9 cellular contexts compared by ENCODE assay signal in genomic region chr4:172892300-172892699, GRCh38.
A peak's percentile ranks its signal among the peaks of the same experiment; 100 is the strongest.
DNase-seq lines count a peak whose midpoint lies in the region; ATAC-seq, FAIRE-seq and TF ChIP-seq lines count a peak whose summit lies in the region.
"Had no signal": no experiment of that assay in that cellular context is flagged by ENCODE, and none has a peak within 500 bp of the region (broad histone marks: within the 10 kb centered on the region; RNA-seq: fewer than 3 reads in every experiment).

No MANE protein-coding gene starts in this region.

- H2BK120ac ChIP-seq in H9 (ENCODE audit: low read depth, low read length, poor library complexity, severe bottlenecking), result no peak overlapping the region

- H3K9ac ChIP-seq in H9 (ENCODE audit: extremely low read depth, insufficient read length, low read length) (no peak overlapping the region), OCI-LY1 (ENCODE audit: low read length) (no peak overlapping the region)

- no CpG with 5 or more reads among the region's 4 CpGs for WGBS in H9 (ENCODE audit: extremely low coverage, insufficient read length, low lambda C conversion rate)

- H3T11ph ChIP-seq in H9 (ENCODE audit: low read length), result no peak overlapping the region

- H3K4me1 Mint-ChIP-seq in H9 (no peaks in the 10 kb centered on the region), glutamatergic neuron (ENCODE audit: low read depth, unreplicated experiment) (no peaks in the 10 kb centered on the region)
- no peaks in the 10 kb centered on the region for H3K4me1 Mint-ChIP-seq in activated T-cell treated with anti-CD3 and anti-CD28 coated beads, Interleukin-2, amount 50 U/mL, for 24 hours (ENCODE audit: low read depth)

- H3K36me3 Mint-ChIP-seq in H9 (ENCODE audit: insufficient read depth in 1 of 3, low read depth in 3 of 3) (no peaks in the 10 kb centered on the region), glutamatergic neuron (ENCODE audit: unreplicated experiment) (peaks cover 18% of the 10 kb centered on the region)
- H3K36me3 Mint-ChIP-seq in activated T-cell treated with anti-CD3 and anti-CD28 coated beads, Interleukin-2, amount 50 U/mL, for 24 hours (ENCODE audit: low read depth), result no peaks in the 10 kb centered on the region

- no peaks in the 10 kb centered on the region for H3K27me3 Mint-ChIP-seq in H9 (ENCODE audit: low read depth)
- peaks cover 1% of the 10 kb centered on the region for H3K27me3 Mint-ChIP-seq in glutamatergic neuron (ENCODE audit: unreplicated experiment)
- peaks cover 4% of the 10 kb centered on the region for H3K27me3 Mint-ChIP-seq in activated T-cell treated with anti-CD3 and anti-CD28 coated beads, Interleukin-2, amount 50 U/mL, for 24 hours

- H3K4me3 Mint-ChIP-seq in H9 (no peak overlapping the region), glutamatergic neuron (ENCODE audit: unreplicated experiment) (no peak overlapping the region)
- H3K4me3 Mint-ChIP-seq in activated T-cell treated with anti-CD3 and anti-CD28 coated beads, Interleukin-2, amount 50 U/mL, for 24 hours, result no peak overlapping the region

- TF ChIP-seq CTCF in D721Med (IDR thresholded peaks at IDR 0.05; ENCODE audit: insufficient read depth, missing control alignments) (peak; percentile 27), H9 (conservative IDR thresholded peaks at IDR 0.05) (peak; percentile 89), OCI-LY1 (IDR thresholded peaks at IDR 0.05; ENCODE audit: low read length) (peak; percentile 70), glutamatergic neuron (IDR thresholded peaks at IDR 0.05; ENCODE audit: partially characterized antibody, unreplicated experiment) (peak; percentile 56)

- no peak overlapping the region for H3K4me3 ChIP-seq in OCI-LY1 (ENCODE audit: low read depth, low read length, poor library complexity, severe bottlenecking)
- H3K4me3 ChIP-seq: lung had no signal

- H3K79me2 ChIP-seq in H9 (ENCODE audit: insufficient read depth, low read length) (no peaks in the 10 kb centered on the region), OCI-LY1 (ENCODE audit: insufficient read depth, low read length) (no peaks in the 10 kb centered on the region)

- H3K4me2 ChIP-seq in H9 (ENCODE audit: insufficient read depth, insufficient read length, low read length) (no peak overlapping the region), OCI-LY1 (ENCODE audit: low read length) (no peak overlapping the region)

- no peak overlapping the region for H4K8ac ChIP-seq in H9 (replicated peaks; ENCODE audit: insufficient read length, low read depth, low read length)

- H4K20me1 ChIP-seq in H9 (ENCODE audit: control insufficient read depth, insufficient read depth, insufficient read length) (no peaks in the 10 kb centered on the region), OCI-LY1 (ENCODE audit: insufficient read depth, low read length) (no peaks in the 10 kb centered on the region)

- no peak overlapping the region for H4K91ac ChIP-seq in H9 (ENCODE audit: insufficient read length, low read depth, low read length)

- H3K4ac ChIP-seq in H9 (ENCODE audit: low read depth, low read length), result no peak overlapping the region

- H3K36me3 ChIP-seq in OCI-LY1 (ENCODE audit: insufficient read depth, low read length), result no peaks in the 10 kb centered on the region

- no peaks in the 10 kb centered on the region for H3F3A ChIP-seq in OCI-LY1 (ENCODE audit: insufficient read depth, low read length)

- no peak overlapping the region for H2BK12ac ChIP-seq in H9 (ENCODE audit: insufficient read length, low read depth, low read length)

- H3K9me3 ChIP-seq in H9 (ENCODE audit: control insufficient read depth, low read depth, low read length) (no peaks in the 10 kb centered on the region), OCI-LY1 (ENCODE audit: low read length) (no peaks in the 10 kb centered on the region)

- no peak overlapping the region for H3K56ac ChIP-seq in H9 (ENCODE audit: insufficient read length, low read depth, low read length)

- no peak overlapping the region for H3K18ac ChIP-seq in H9 (ENCODE audit: insufficient read length, low read depth, low read length)

- DNase-seq in D721Med (ENCODE audit: insufficient read length, low spot score) (no peak), H9 (peak; percentile 54), glutamatergic neuron (no peak), caudate nucleus (lab: John Stamatoyannopoulos, UW) (no peak), NCI-H510A treated with DMSO at 0.1 percent for 48 hours (lab: John Stamatoyannopoulos, UW) (no peak)
- DNase-seq in activated T-cell treated with anti-CD3 and anti-CD28 coated beads, Interleukin-2, amount 50 U/mL, for 24 hours, result no peak

- H2BK15ac ChIP-seq in H9 (ENCODE audit: low read depth, low read length), result no peak overlapping the region

- H3K23me2 ChIP-seq in H9 (ENCODE audit: insufficient read length, low read depth, low read length, poor library complexity, severe bottlenecking), result no peaks in the 10 kb centered on the region

- no peak for ATAC-seq in HG02610 (IDR thresholded peaks at IDR 0.05; ENCODE audit: unreplicated experiment)

- no peak overlapping the region for H2BK20ac ChIP-seq in H9 (ENCODE audit: low read depth, low read length, poor library complexity, severe bottlenecking)

- no peaks in the 10 kb centered on the region for H3K9me2 ChIP-seq in OCI-LY1 (ENCODE audit: low read depth, low read length)

- no peak overlapping the region for H2BK5ac ChIP-seq in H9 (ENCODE audit: insufficient read length, low read length)

- no peak overlapping the region for H4K5ac ChIP-seq in H9 (ENCODE audit: insufficient read length, low read depth, low read length)

- H3K27ac Mint-ChIP-seq in H9 (no peak overlapping the region), glutamatergic neuron (ENCODE audit: unreplicated experiment) (no peak overlapping the region)
- no peak overlapping the region for H3K27ac Mint-ChIP-seq in activated T-cell treated with anti-CD3 and anti-CD28 coated beads, Interleukin-2, amount 50 U/mL, for 24 hours

- H3K9me3 Mint-ChIP-seq in H9 (peaks cover 2 to 3% of the 10 kb centered on the region in 2 experiments; a peak in 2 of 5 replicates), glutamatergic neuron (ENCODE audit: unreplicated experiment) (peaks cover 5% of the 10 kb centered on the region)
- H3K9me3 Mint-ChIP-seq in activated T-cell treated with anti-CD3 and anti-CD28 coated beads, Interleukin-2, amount 50 U/mL, for 24 hours, result peaks cover 11% of the 10 kb centered on the region

- no peak overlapping the region for H3K27ac ChIP-seq in H9 (ENCODE audit: insufficient read length, low read depth, low read length)
- H3K27ac ChIP-seq in OCI-LY1 (ENCODE audit: low read depth, low read length, poor library complexity, severe bottlenecking), result no peak overlapping the region
- H3K27ac ChIP-seq in caudate nucleus (ENCODE audit: low read depth, low read length), result no peak overlapping the region

- H3K14ac ChIP-seq in H9 (ENCODE audit: insufficient read depth, low read length), result no peak overlapping the region

- H3K27me3 ChIP-seq in H9 (ENCODE audit: insufficient read depth, low read length) (no peaks in the 10 kb centered on the region), OCI-LY1 (ENCODE audit: insufficient read depth, low read length) (no peaks in the 10 kb centered on the region)

- no peaks in the 10 kb centered on the region for H3K79me1 ChIP-seq in H9 (ENCODE audit: insufficient read depth, low read depth, low read length, poor library complexity, severe bottlenecking)

- H3K23ac ChIP-seq in H9 (ENCODE audit: insufficient read length, low read depth, low read length), result no peak overlapping the region

- no peak for FAIRE-seq in D721Med (lab: Jason Lieb, UNC)

- no peaks in the 10 kb centered on the region for H3K4me1 ChIP-seq in H9 (ENCODE audit: insufficient read depth, low read length)
- H3K4me1 ChIP-seq in OCI-LY1 (ENCODE audit: insufficient read depth, low read length, severe bottlenecking), result no peaks in the 10 kb centered on the region

- H2AK5ac ChIP-seq in H9 (ENCODE audit: insufficient read length, low read length), result no peak overlapping the region

- no peak overlapping the region for H2AFZ ChIP-seq in H9 (ENCODE audit: low read length)
- no peak overlapping the region for H2AFZ ChIP-seq in OCI-LY1 (ENCODE audit: low read length)

Comparison
In these comparisons a context has a peak if more than half of its experiments do, and no peak if none do; other contexts are left out.
1. CTCF ChIP-seq: peak in every context shown above with its lines; median percentile 89 in H9; 70 in OCI-LY1; 56 in glutamatergic neuron; 27 in D721Med.